8 cellular contexts compared by ENCODE assay signal in genomic region chr6:125154184-125155135, GRCh38. TPM values are rescaled to one million over a fixed set of nuclear protein-coding genes. Genes with fewer than 3 reads are reported as not detected.
A peak's percentile ranks its signal among the peaks of the same experiment; 100 is the strongest.
DNase-seq lines count a peak whose midpoint lies in the region; TF ChIP-seq lines count a peak whose summit lies in the region.

No MANE protein-coding gene starts in this region.

- H3K36me3 ChIP-seq in ascending aorta (no peaks in the 10 kb centered on the region), hepatocyte (replicated peaks; ENCODE audit: insufficient read depth, low read depth) (no peaks in the 10 kb centered on the region), sigmoid colon (no peaks in the 10 kb centered on the region)

- WGBS in hepatocyte (ENCODE audit: low lambda C conversion rate, missing lambda C conversion rate), result 5% methylated on average over 61 of the region's 64 CpGs
- 6 to 11% methylated on average over 64 of the region's 64 CpGs for WGBS in sigmoid colon, 2 donors

- H3K9me3 ChIP-seq in ascending aorta, result no peaks in the 10 kb centered on the region
- H3K9me3 ChIP-seq in hepatocyte (ENCODE audit: low read depth), result no peaks in the 10 kb centered on the region
- no peaks in the 10 kb centered on the region for H3K9me3 ChIP-seq in sigmoid colon

- H3K27ac ChIP-seq in ascending aorta, result peak overlapping the region; percentile 81 to 82
- H3K27ac ChIP-seq in hepatocyte, result peak overlapping the region; percentile 80
- peak overlapping the region; percentile 67 to 90 (median 90) for H3K27ac ChIP-seq in sigmoid colon

- no peak for TF ChIP-seq POLR2A in sigmoid colon (IDR thresholded peaks at IDR 0.05)

- peak overlapping the region; percentile 62 for H2AFZ ChIP-seq in hepatocyte

- H4K20me1 ChIP-seq in hepatocyte (ENCODE audit: insufficient read depth, poor library complexity, severe bottlenecking), result no peaks in the 10 kb centered on the region

- peaks cover 0 to 10% of the 10 kb centered on the region in 2 donors for H3K4me1 ChIP-seq in ascending aorta
- no peaks in the 10 kb centered on the region for H3K4me1 ChIP-seq in hepatocyte (ENCODE audit: insufficient read depth)
- peaks cover 0 to 41% (median 21%) of the 10 kb centered on the region in 4 donors for H3K4me1 ChIP-seq in sigmoid colon

- peaks cover 11% of the 10 kb centered on the region for H3K79me2 ChIP-seq in hepatocyte

- no peak for TF ChIP-seq CTCF in ascending aorta (IDR thresholded peaks at IDR 0.05)
- peak; percentile 48 for TF ChIP-seq CTCF in hepatocyte (IDR thresholded peaks at IDR 0.05; ENCODE audit: poor library complexity)
- peak in 2 of 4 experiments; percentile 30 to 39 for TF ChIP-seq CTCF in sigmoid colon (IDR thresholded peaks at IDR 0.05)

- intact Hi-C loops in ascending aorta (cut with DNase I), result loop anchor here (2.0 to 10.0 kb wide), 4 partner anchors 34 to 830 kb away; partner anchors contain the start of gene TRMT11
- intact Hi-C loops in sigmoid colon (cut with DNase I), result loop anchor here (5.0 to 10.0 kb wide), 4 partner anchors 78 to 628 kb away; partner anchors contain the start of genes HEY2 and RNF217

- no peaks in the 10 kb centered on the region for H3K9me2 ChIP-seq in hepatocyte (replicated peaks; ENCODE audit: insufficient read depth)

- TF ChIP-seq EP300 in sigmoid colon (IDR thresholded peaks at IDR 0.05), result no peak

- H3K4me3 ChIP-seq in ascending aorta (peak overlapping the region; percentile 74 to 89), hepatocyte (peak overlapping the region; percentile 94), sigmoid colon (peak overlapping the region; percentile 56 to 71 (median 64))

- H3K4me2 ChIP-seq in hepatocyte, result peak overlapping the region; percentile 92

- H3K27me3 ChIP-seq in ascending aorta (no peaks in the 10 kb centered on the region), hepatocyte (no peaks in the 10 kb centered on the region), sigmoid colon (no peaks in the 10 kb centered on the region)

- DNase-seq in SKM-1 treated with dmso at 0.1 percent for 144 hours (lab: John Stamatoyannopoulos, UW; ENCODE audit: unreplicated experiment) (peak; percentile 9), SKM-1 (lab: John Stamatoyannopoulos, UW; ENCODE audit: unreplicated experiment) (no peak), NCI-H146 treated with DMSO at 0.1 percent for 48 hours (lab: John Stamatoyannopoulos, UW; ENCODE audit: unreplicated experiment) (peak; percentile 64), ascending aorta (ENCODE audit: low spot score in 2 of 2) (peak in 1 of 2 donors; percentile 64), hepatocyte (ENCODE audit: low spot score) (peak; percentile 69), sigmoid colon (peak; percentile 68), NOMO-1 (lab: John Stamatoyannopoulos, UW; ENCODE audit: unreplicated experiment in 2 of 2) (no peak), NCI-H1048 (lab: John Stamatoyannopoulos, UW) (no peak)

RNA-seq across cellular contexts. Expression of gene TPD52L1, which starts 0.9 kb away (rescaled TPM):
- 93.6 TPM for total RNA-seq in ascending aorta
- 182 and 197 TPM in 2 replicates for total RNA-seq in hepatocyte
- polyA plus RNA-seq in hepatocyte, result 171 and 190 TPM in 2 replicates
- total RNA-seq in sigmoid colon, result 10 to 100 TPM; 61.0 to 98.9 (median 73.8) TPM
- polyA plus RNA-seq in sigmoid colon, result 10 to 100 TPM in 2 of 3 donors, 1 to 10 TPM in 1; 8.1 to 21.8 (median 13.8) TPM

Comparison
In these comparisons a context has a peak if more than half of its experiments do, and no peak if none do; other contexts are left out.
1. DNase-seq: peak in SKM-1 treated with dmso at 0.1 percent for 144 hours (single experiment), NCI-H146 treated with DMSO at 0.1 percent for 48 hours (single experiment), hepatocyte (single experiment) and sigmoid colon (single experiment); none in SKM-1 (single experiment), NOMO-1 (0 of 2) and NCI-H1048 (single experiment).
2. Peak in every context shown above with its lines, with median percentiles within 50 percentile points of each other: H3K27ac ChIP-seq and H3K4me3 ChIP-seq.